In the genomic region with DNA sequence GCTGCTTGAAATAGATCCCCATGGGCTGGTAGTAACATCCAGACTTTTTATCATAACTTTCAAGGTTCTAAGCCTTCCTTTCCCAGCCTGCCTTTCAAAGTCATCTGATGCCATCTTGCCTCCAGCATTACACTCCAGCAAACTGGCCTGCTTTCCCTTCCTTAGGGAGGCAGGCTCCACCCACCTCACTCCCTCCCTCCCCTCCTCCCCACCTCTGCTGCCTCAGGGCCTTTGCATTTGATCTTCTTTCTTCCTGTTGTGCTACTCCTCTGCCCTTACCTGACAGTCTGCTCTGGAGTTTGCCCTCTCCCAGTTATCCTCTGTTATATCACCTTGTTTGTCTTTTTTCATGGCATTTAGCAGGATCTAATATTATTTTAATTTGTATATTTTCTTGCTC, we compare ENCODE assay signal across 30 cellular contexts.
"Had no signal": no experiment of that assay in that cellular context is flagged by ENCODE, and none has a peak within 500 bp of the region (broad histone marks: within the 10 kb centered on the region; RNA-seq: fewer than 3 reads in every experiment).

No MANE protein-coding gene starts in this region.

- H3K36me3 ChIP-seq: esophagus squamous epithelium, gastrocnemius medialis, sigmoid colon, upper lobe of right lung had no signal

- H3K79me2 ChIP-seq: parathyroid adenoma had no signal

- H3K9me3 ChIP-seq: gastrocnemius medialis, psoas muscle, sigmoid colon, upper lobe of right lung had no signal

- H3K9me3 Mint-ChIP-seq: activated CD4-positive, alpha-beta memory T cell treated with anti-CD3 and anti-CD28 coated beads, Interleukin-2, amount 10 ng/mL, durations not matched to agents 7 days and 5 days; activated CD4-positive, alpha-beta T cell treated with anti-CD3 and anti-CD28 coated beads, Interleukin-2, amount 10 ng/mL, durations not matched to agents 7 days and 5 days; activated T-cell treated with anti-CD3 and anti-CD28 coated beads, Interleukin-2, amount 50 U/mL, for 4 hours had no signal

- DNase-seq: activated CD4-positive, alpha-beta memory T cell treated with anti-CD3 and anti-CD28 coated beads, Interleukin-2, amount 10 ng/mL, durations not matched to agents 7 days and 5 days; activated CD4-positive, alpha-beta T cell treated with anti-CD3 and anti-CD28 coated beads for 1 hour; activated CD4-positive, alpha-beta T cell treated with anti-CD3 and anti-CD28 coated beads, Interleukin-2, amount 10 ng/mL, durations not matched to agents 7 days and 5 days; activated gamma-delta T cell treated with Interleukin-2 at 50 U/mL for 16 hours; activated naive CD4-positive, alpha-beta T cell treated with anti-CD3 and anti-CD28 coated beads, Interleukin-2, amount 50 U/mL, for 16 hours; activated T-cell treated with anti-CD3 and anti-CD28 coated beads, Interleukin-2, amount 50 U/mL, for 4 hours; amniotic stem cell; central memory CD4-positive, alpha-beta T cell; esophagus squamous epithelium; gastrocnemius medialis; glutamatergic neuron; left cardiac atrium; left ventricle myocardium superior; naive B cell; nucleus accumbens; psoas muscle; sigmoid colon; small intestine; stimulated activated CD4-positive, alpha-beta T cell treated with anti-CD3 and anti-CD28 coated beads, Interleukin-1b, Interleukin-23, amount 100 ng/mL, for 48 hours; stimulated activated CD4-positive, alpha-beta T cell treated with anti-CD3 and anti-CD28 coated beads, Interleukin-4, amount 100 ng/mL, for 4 hours; stimulated activated CD8-positive, alpha-beta memory T cell treated with anti-CD3 and anti-CD28 coated beads, Interleukin-4, amount 100 ng/mL, for 48 hours; stimulated activated naive CD8-positive, alpha-beta T cell treated with anti-CD3 and anti-CD28 coated beads, Interleukin-15, amount 100 ng/mL, for 72 hours; substantia nigra; T-helper 2 cell; upper lobe of right lung had no signal

- H3K4me3 ChIP-seq: esophagus squamous epithelium, gastrocnemius medialis, psoas muscle, sigmoid colon, upper lobe of right lung had no signal

- H3K27me3 ChIP-seq: esophagus squamous epithelium, gastrocnemius medialis, sigmoid colon, upper lobe of right lung had no signal

- H3K27ac ChIP-seq: esophagus squamous epithelium, gastrocnemius medialis, parathyroid adenoma, psoas muscle, sigmoid colon, upper lobe of right lung had no signal

- H3K4me1 Mint-ChIP-seq: activated CD4-positive, alpha-beta memory T cell treated with anti-CD3 and anti-CD28 coated beads, Interleukin-2, amount 10 ng/mL, durations not matched to agents 7 days and 5 days; activated CD4-positive, alpha-beta T cell treated with anti-CD3 and anti-CD28 coated beads, Interleukin-2, amount 10 ng/mL, durations not matched to agents 7 days and 5 days; activated T-helper 17 cell treated with anti-CD3 and anti-CD28 coated beads, Interleukin-2, amount 50 U/mL, for 72 hours; stimulated activated naive CD8-positive, alpha-beta T cell treated with anti-CD3 and anti-CD28 coated beads, Interleukin-15, amount 100 ng/mL, for 72 hours had no signal

- H3K27ac Mint-ChIP-seq: activated CD4-positive, alpha-beta memory T cell treated with anti-CD3 and anti-CD28 coated beads, Interleukin-2, amount 10 ng/mL, durations not matched to agents 7 days and 5 days; activated CD4-positive, alpha-beta T cell treated with anti-CD3 and anti-CD28 coated beads, Interleukin-2, amount 10 ng/mL, durations not matched to agents 7 days and 5 days; activated T-helper 17 cell treated with anti-CD3 and anti-CD28 coated beads, Interleukin-2, amount 50 U/mL, for 72 hours; stimulated activated memory B cell treated with anti-CD40 and anti-IgM and Interleukin-4, amounts not matched to agents 10 μg/mL and 1 μg/mL and 100 μg/mL, for 72 hours; stimulated activated naive CD8-positive, alpha-beta T cell treated with anti-CD3 and anti-CD28 coated beads, Interleukin-15, amount 100 ng/mL, for 72 hours had no signal

- FAIRE-seq: endothelial cell of umbilical vein, keratinocyte, small intestine had no signal

- H3K9ac ChIP-seq: parathyroid adenoma had no signal

- H3K4me1 ChIP-seq: esophagus squamous epithelium, gastrocnemius medialis, parathyroid adenoma, psoas muscle, sigmoid colon, upper lobe of right lung had no signal

- H3K4me3 Mint-ChIP-seq: activated CD4-positive, alpha-beta memory T cell treated with anti-CD3 and anti-CD28 coated beads, Interleukin-2, amount 10 ng/mL, durations not matched to agents 7 days and 5 days; activated CD4-positive, alpha-beta T cell treated with anti-CD3 and anti-CD28 coated beads, Interleukin-2, amount 10 ng/mL, durations not matched to agents 7 days and 5 days; activated T-cell treated with anti-CD3 and anti-CD28 coated beads, Interleukin-2, amount 50 U/mL, for 4 hours; activated T-helper 17 cell treated with anti-CD3 and anti-CD28 coated beads, Interleukin-2, amount 50 U/mL, for 72 hours; stimulated activated memory B cell treated with anti-CD40 and anti-IgM and Interleukin-4, amounts not matched to agents 10 μg/mL and 1 μg/mL and 100 μg/mL, for 72 hours; stimulated activated naive CD8-positive, alpha-beta T cell treated with anti-CD3 and anti-CD28 coated beads, Interleukin-15, amount 100 ng/mL, for 72 hours had no signal

- H2AFZ ChIP-seq: parathyroid adenoma had no signal

- H3K27me3 Mint-ChIP-seq: activated CD4-positive, alpha-beta memory T cell treated with anti-CD3 and anti-CD28 coated beads, Interleukin-2, amount 10 ng/mL, durations not matched to agents 7 days and 5 days; activated CD4-positive, alpha-beta T cell treated with anti-CD3 and anti-CD28 coated beads, Interleukin-2, amount 10 ng/mL, durations not matched to agents 7 days and 5 days; activated T-helper 17 cell treated with anti-CD3 and anti-CD28 coated beads, Interleukin-2, amount 50 U/mL, for 72 hours; naive B cell; stimulated activated memory B cell treated with anti-CD40 and anti-IgM and Interleukin-4, amounts not matched to agents 10 μg/mL and 1 μg/mL and 100 μg/mL, for 72 hours; stimulated activated naive CD8-positive, alpha-beta T cell treated with anti-CD3 and anti-CD28 coated beads, Interleukin-15, amount 100 ng/mL, for 72 hours had no signal
